11 cellular contexts compared by ENCODE assay signal in the genomic region with DNA sequence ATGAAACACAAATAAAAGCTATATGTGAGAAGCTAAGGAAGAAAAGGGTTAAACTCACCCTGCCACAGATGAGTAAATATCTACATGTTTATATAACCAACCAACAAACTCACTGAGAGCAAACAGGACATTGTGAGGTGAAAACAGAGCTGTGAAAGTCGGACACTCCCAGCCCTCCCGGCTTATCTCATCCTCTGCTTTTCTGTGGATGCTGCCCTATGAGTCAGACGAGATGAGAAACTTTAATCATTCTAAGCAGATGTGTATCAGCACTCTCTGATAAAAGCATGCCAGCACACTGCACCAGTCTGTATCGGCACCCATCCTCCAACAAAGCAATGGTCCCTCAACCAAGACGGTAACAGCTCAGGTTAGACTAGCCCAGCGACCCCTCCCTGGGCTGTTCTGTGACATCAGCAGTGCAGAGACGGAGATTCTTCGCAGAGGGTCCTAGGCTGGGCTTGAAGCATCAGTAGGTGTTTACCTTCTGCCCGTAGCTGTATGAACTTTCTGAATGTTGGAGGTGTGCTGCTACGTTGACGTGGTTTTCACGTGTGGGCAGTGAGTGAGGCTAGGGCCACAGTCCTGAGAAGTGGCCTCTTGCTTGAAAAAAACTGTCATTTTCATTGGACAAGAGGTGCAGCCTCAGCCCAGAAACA.
DNase-seq lines count a peak whose midpoint lies in the region; ATAC-seq and TF ChIP-seq lines count a peak whose summit lies in the region.
"Had no signal": no experiment of that assay in that cellular context is flagged by ENCODE, and none has a peak within 500 bp of the region (broad histone marks: within the 10 kb centered on the region; RNA-seq: fewer than 3 reads in every experiment).

No MANE protein-coding gene starts in this region.

- H3K4me1 Mint-ChIP-seq in natural killer cell, result no peaks in the 10 kb centered on the region
- no peaks in the 10 kb centered on the region for H3K4me1 Mint-ChIP-seq in effector memory CD8-positive, alpha-beta T cell (ENCODE audit: low read depth in 2 of 2)
- H3K4me1 Mint-ChIP-seq: CD14-positive monocyte had no signal

- in situ Hi-C loops in astrocyte of the spinal cord (cut with HindIII; ENCODE audit: low sequenced_read_pairs), result no loop called here

- H3K4me1 ChIP-seq in left ventricle myocardium inferior (no peaks in the 10 kb centered on the region), right lobe of liver (no peaks in the 10 kb centered on the region)
- H3K4me1 ChIP-seq: body of pancreas had no signal

- H3K36me3 Mint-ChIP-seq in natural killer cell, result no peaks in the 10 kb centered on the region
- peaks cover 3% of the 10 kb centered on the region for H3K36me3 Mint-ChIP-seq in effector memory CD8-positive, alpha-beta T cell (ENCODE audit: insufficient read depth)
- H3K36me3 Mint-ChIP-seq: CD14-positive monocyte had no signal

- DNase-seq in cardiac septum (ENCODE audit: low spot score), result peak; percentile 57
- no peak for DNase-seq in left ventricle myocardium inferior
- peak; percentile 36 for DNase-seq in astrocyte of the spinal cord (ENCODE audit: low read depth, low spot score)
- DNase-seq in right lobe of liver, result no peak
- no peak for DNase-seq in NCI-H146 (lab: John Stamatoyannopoulos, UW)
- DNase-seq in natural killer cell, result no peak
- no peak for DNase-seq in pons (ENCODE audit: low spot score)
- DNase-seq in effector memory CD8-positive, alpha-beta T cell, result no peak
- DNase-seq: left ventricle myocardium superior had no signal

- WGBS in right lobe of liver (ENCODE audit: insufficient coverage, low coverage, low lambda C conversion rate, missing lambda C conversion rate), result 31% methylated on average over 8 of the region's 12 CpGs

- H3K27me3 Mint-ChIP-seq in natural killer cell (ENCODE audit: low read depth in 2 of 2), result peaks cover 14 to 23% of the 10 kb centered on the region in 2 donors
- peaks cover 38 to 64% of the 10 kb centered on the region in 2 donors for H3K27me3 Mint-ChIP-seq in effector memory CD8-positive, alpha-beta T cell

- H3K4me3 ChIP-seq in left ventricle myocardium inferior (no peak overlapping the region), astrocyte of the spinal cord (ENCODE audit: low read depth, low read length) (no peak overlapping the region), right lobe of liver (no peak overlapping the region)
- H3K4me3 ChIP-seq: body of pancreas had no signal

- ATAC-seq in right lobe of liver, result peak in 3 of 4 donors; percentile 20 to 90 (median 28)
- ATAC-seq in natural killer cell, result no peak
- no peak for ATAC-seq in effector memory CD8-positive, alpha-beta T cell (replicated peaks)
- ATAC-seq: body of pancreas, left ventricle myocardium superior had no signal

- intact Hi-C loops in cardiac septum (cut with DNase I) (no loop called here), left ventricle myocardium inferior (cut with micrococcal nuclease) (no loop called here), right lobe of liver (cut with DNase I) (no loop called here), natural killer cell (cut with micrococcal nuclease) (no loop called here)

- H3K27me3 ChIP-seq in left ventricle myocardium inferior (ENCODE audit: low read depth) (peaks cover 59% of the 10 kb centered on the region), right lobe of liver (peaks cover 0 to 6% of the 10 kb centered on the region in 2 donors)
- H3K27me3 ChIP-seq: body of pancreas had no signal

- no peak overlapping the region for H3K27ac ChIP-seq in left ventricle myocardium inferior (replicated peaks)
- H3K27ac ChIP-seq in right lobe of liver, result no peak overlapping the region
- H3K27ac ChIP-seq: body of pancreas had no signal

- no peak overlapping the region for H3K27ac Mint-ChIP-seq in natural killer cell
- H3K27ac Mint-ChIP-seq in effector memory CD8-positive, alpha-beta T cell, result no peak overlapping the region
- H3K27ac Mint-ChIP-seq: CD14-positive monocyte had no signal

- TF ChIP-seq CTCF in left ventricle myocardium inferior (IDR thresholded peaks at IDR 0.05; ENCODE audit: borderline replicate concordance) (no peak), astrocyte of the spinal cord (IDR thresholded peaks at IDR 0.05; ENCODE audit: low read depth, low read length) (no peak), right lobe of liver (IDR thresholded peaks at IDR 0.05) (no peak), natural killer cell (IDR thresholded peaks at IDR 0.05) (no peak)

- H3K36me3 ChIP-seq in left ventricle myocardium inferior (no peaks in the 10 kb centered on the region), right lobe of liver (no peaks in the 10 kb centered on the region)

- no peak overlapping the region for H3K4me3 Mint-ChIP-seq in natural killer cell
- H3K4me3 Mint-ChIP-seq in effector memory CD8-positive, alpha-beta T cell, result no peak overlapping the region

- H3K9me3 ChIP-seq in left ventricle myocardium inferior (replicated peaks), result peaks cover 3% of the 10 kb centered on the region
- no peaks in the 10 kb centered on the region for H3K9me3 ChIP-seq in right lobe of liver
- H3K9me3 ChIP-seq: body of pancreas had no signal

- TF ChIP-seq POLR2A in right lobe of liver (IDR thresholded peaks at IDR 0.05), result no peak

- no peaks in the 10 kb centered on the region for H3K9me3 Mint-ChIP-seq in natural killer cell
- no peaks in the 10 kb centered on the region for H3K9me3 Mint-ChIP-seq in effector memory CD8-positive, alpha-beta T cell

Comparison
In these comparisons a context has a peak if more than half of its experiments do, and no peak if none do; other contexts are left out.
1. DNase-seq: peak in cardiac septum (single experiment) and astrocyte of the spinal cord (single experiment); none in left ventricle myocardium inferior (single experiment), right lobe of liver (0 of 3), NCI-H146 (single experiment), natural killer cell (single experiment), pons (single experiment) and effector memory CD8-positive, alpha-beta T cell (0 of 3).
2. ATAC-seq: peak in right lobe of liver (3 of 4); none in natural killer cell (0 of 3) and effector memory CD8-positive, alpha-beta T cell (single experiment).